1 cellular context compared by ENCODE assay signal in genomic region chr6:27672113-27672799, GRCh38.
TF ChIP-seq lines count a peak whose summit lies in the region.

No MANE protein-coding gene starts in this region.

TF ChIP-seq in HepG2, 621 proteins besides CTCF, POLR2A, EP300 and RAD21 (continued from another document and continues in another):
- TF ChIP-seq GATAD2A (CRISPR knock-in tag; IDR thresholded peaks at IDR 0.05) (peak; percentile 94), ZNF782 (CRISPR knock-in tag; IDR thresholded peaks at IDR 0.05; ENCODE audit: borderline replicate concordance) (peak; percentile 68; the same call in 1 of the 2 replicates), CREBL2 (CRISPR knock-in tag; IDR thresholded peaks at IDR 0.05; ENCODE audit: borderline replicate concordance) (no peak), IRF1 (CRISPR knock-in tag; IDR thresholded peaks at IDR 0.05; ENCODE audit: low read depth) (no peak), DMAP1 (CRISPR knock-in tag; IDR thresholded peaks at IDR 0.05) (0 out of 2 replicates have a peak, but pooled peaks have one; percentile 17), JUN (CRISPR knock-in tag; IDR thresholded peaks at IDR 0.05) (no peak), THAP7 (CRISPR knock-in tag; IDR thresholded peaks at IDR 0.05) (peak; percentile 88), HOXA7 (CRISPR knock-in tag; IDR thresholded peaks at IDR 0.05) (no peak), TOE1 (CRISPR knock-in tag; IDR thresholded peaks at IDR 0.05) (peak; percentile 88; the same call in 1 of the 2 replicates), TFDP2 (CRISPR knock-in tag; IDR thresholded peaks at IDR 0.05) (peak; percentile 84), NRL (CRISPR knock-in tag; IDR thresholded peaks at IDR 0.05; ENCODE audit: borderline replicate concordance) (peak; percentile 27; the same call in 1 of the 2 replicates), ZNF430 (CRISPR knock-in tag; IDR thresholded peaks at IDR 0.05) (peak; percentile 97), CREB1 (IDR thresholded peaks at IDR 0.05) (no peak), CREB1 (CRISPR knock-in tag; IDR thresholded peaks at IDR 0.05) (peak; percentile 58), ZNF775 (CRISPR knock-in tag; IDR thresholded peaks at IDR 0.05; ENCODE audit: borderline replicate concordance) (no peak; the same call in 1 of the 2 replicates), XRCC5 (optimal IDR thresholded peaks at IDR 0.05; ENCODE audit: low read length) (peak; percentile 27), CBX2 (IDR thresholded peaks at IDR 0.05; ENCODE audit: low read depth, low read length) (no peak), CBX2 (CRISPR knock-in tag; IDR thresholded peaks at IDR 0.05; ENCODE audit: low read depth) (no peak), HMGA1 (CRISPR knock-in tag; conservative IDR thresholded peaks at IDR 0.05) (no peak), ZNF891 (CRISPR knock-in tag; IDR thresholded peaks at IDR 0.05) (0 out of 2 replicates have a peak, but pooled peaks have one; percentile 20), HHEX (CRISPR knock-in tag; IDR thresholded peaks at IDR 0.05) (no peak), PAXIP1 (CRISPR knock-in tag; conservative IDR thresholded peaks at IDR 0.05) (peak; percentile 21; the same call in 1 of the 2 replicates), MED1 (CRISPR knock-in tag; IDR thresholded peaks at IDR 0.05) (peak; percentile 73; the same call in 1 of the 2 replicates), ZNF800 (CRISPR knock-in tag; IDR thresholded peaks at IDR 0.05) (peak; percentile 94), MLLT10 (CRISPR knock-in tag; IDR thresholded peaks at IDR 0.05) (no peak), ZNF362 (CRISPR knock-in tag; IDR thresholded peaks at IDR 0.05; ENCODE audit: borderline replicate concordance) (peak; percentile 60; the same call in 1 of the 2 replicates), BRCA1 (CRISPR knock-in tag; IDR thresholded peaks at IDR 0.05) (no peak), TRIM22 (IDR thresholded peaks at IDR 0.05) (no peak), FOXA1 (IDR thresholded peaks at IDR 0.05) (no peak), FOXA1 (CRISPR knock-in tag; IDR thresholded peaks at IDR 0.05) (peak; percentile 50; the same call in 1 of the 2 replicates), SIN3B (IDR thresholded peaks at IDR 0.05; ENCODE audit: low read length) (no peak), TBL1XR1 (IDR thresholded peaks at IDR 0.05; ENCODE audit: borderline replicate concordance, low read length, partially characterized antibody) (no peak), POGK (CRISPR knock-in tag; conservative IDR thresholded peaks at IDR 0.05) (peak; percentile 62), PHF8 (CRISPR knock-in tag; IDR thresholded peaks at IDR 0.05) (peak; percentile 44; the same call in 1 of the 2 replicates), SETDB1 (CRISPR knock-in tag; IDR thresholded peaks at IDR 0.05; ENCODE audit: borderline replicate concordance) (no peak), WIZ (CRISPR knock-in tag; IDR thresholded peaks at IDR 0.05) (0 out of 2 replicates have a peak, but pooled peaks have one; percentile 43), THAP8 (CRISPR knock-in tag; IDR thresholded peaks at IDR 0.05; ENCODE audit: borderline replicate concordance) (no peak), ZNF253 (CRISPR knock-in tag; IDR thresholded peaks at IDR 0.05; ENCODE audit: borderline replicate concordance) (no peak), ARID2 (CRISPR knock-in tag; IDR thresholded peaks at IDR 0.05; ENCODE audit: borderline replicate concordance) (peak; percentile 73; the same call in 1 of the 2 replicates), MIXL1 (CRISPR knock-in tag; IDR thresholded peaks at IDR 0.05) (peak; percentile 80), CENPBD1 (CRISPR knock-in tag; IDR thresholded peaks at IDR 0.05; ENCODE audit: borderline replicate concordance, low read depth) (0 out of 2 replicates have a peak, but pooled peaks have one; percentile 58), ZFP36L2 (CRISPR knock-in tag; IDR thresholded peaks at IDR 0.05) (no peak), ZNF251 (CRISPR knock-in tag; IDR thresholded peaks at IDR 0.05) (no peak), SSRP1 (CRISPR knock-in tag; IDR thresholded peaks at IDR 0.05) (no peak; the same call in none of the 2 replicates), MYPOP (CRISPR knock-in tag; IDR thresholded peaks at IDR 0.05) (peak; percentile 83), FOXP4 (CRISPR knock-in tag; IDR thresholded peaks at IDR 0.05) (0 out of 2 replicates have a peak, but pooled peaks have one; percentile 31)
